Comparison of ENCODE assay signal across 10 cellular contexts in the genomic region with DNA sequence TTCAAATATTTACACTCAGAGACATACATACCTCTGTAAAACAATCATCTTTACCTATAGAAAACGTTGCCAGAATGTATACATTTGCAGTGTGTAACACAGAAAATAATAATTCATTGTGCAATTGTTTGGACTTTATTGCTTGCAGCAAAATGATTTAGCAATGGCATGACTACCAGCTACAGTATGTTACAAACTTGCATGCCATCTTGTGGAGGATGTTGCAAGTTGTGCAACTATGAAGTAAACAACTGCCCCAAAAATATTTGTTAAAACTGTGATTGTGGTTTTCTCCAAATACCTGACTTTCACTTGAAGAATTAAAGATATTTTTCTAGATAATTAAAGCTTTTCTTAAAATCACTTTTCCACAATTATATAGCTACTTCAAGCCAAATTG. TPM values are rescaled to one million over a fixed set of nuclear protein-coding genes. Genes with fewer than 3 reads are reported as not detected.
DNase-seq lines count a peak whose midpoint lies in the region; ATAC-seq and TF ChIP-seq lines count a peak whose summit lies in the region.
"Had no signal": no experiment of that assay in that cellular context is flagged by ENCODE, and none has a peak within 500 bp of the region (broad histone marks: within the 10 kb centered on the region; RNA-seq: fewer than 3 reads in every experiment).

No MANE protein-coding gene starts in this region.

- no peak for ATAC-seq in GM21619 (IDR thresholded peaks at IDR 0.05; ENCODE audit: unreplicated experiment)

- no peak overlapping the region for H3K27ac Mint-ChIP-seq in osteocyte (ENCODE audit: unreplicated experiment)
- no peak overlapping the region for H3K27ac Mint-ChIP-seq in activated naive CD4-positive, alpha-beta T cell treated with anti-CD3 and anti-CD28 coated beads, Interleukin-2, amount 10 ng/mL, durations not matched to agents 7 days and 5 days

- H3K9me3 Mint-ChIP-seq in osteocyte (ENCODE audit: unreplicated experiment) = no peaks in the 10 kb centered on the region
- no peaks in the 10 kb centered on the region for H3K9me3 Mint-ChIP-seq in activated naive CD4-positive, alpha-beta T cell treated with anti-CD3 and anti-CD28 coated beads, Interleukin-2, amount 10 ng/mL, durations not matched to agents 7 days and 5 days

- H3K4me1 Mint-ChIP-seq in osteocyte (ENCODE audit: unreplicated experiment) = no peaks in the 10 kb centered on the region
- no peaks in the 10 kb centered on the region for H3K4me1 Mint-ChIP-seq in activated naive CD4-positive, alpha-beta T cell treated with anti-CD3 and anti-CD28 coated beads, Interleukin-2, amount 10 ng/mL, durations not matched to agents 7 days and 5 days

- peak; percentile 58 for DNase-seq in GM04503 (ENCODE audit: low read depth)
- DNase-seq in NCI-H2227 treated with DMSO at 0.1 percent for 48 hours (lab: John Stamatoyannopoulos, UW) = peak; percentile 13
- peak; percentile 61 for DNase-seq in choroid plexus epithelial cell (ENCODE audit: low read depth)
- no peak for DNase-seq in osteocyte (ENCODE audit: extremely low spot score, unreplicated experiment)
- no peak for DNase-seq in SHP77 treated with DMSO at 0.1 percent for 48 hours (lab: John Stamatoyannopoulos, UW)
- no peak for DNase-seq in activated naive CD4-positive, alpha-beta T cell treated with anti-CD3 and anti-CD28 coated beads, Interleukin-2, amount 10 ng/mL, durations not matched to agents 7 days and 5 days
- no peak for DNase-seq in NCI-H2196 (lab: John Stamatoyannopoulos, UW; ENCODE audit: unreplicated experiment)
- DNase-seq: effector CD4-positive, alpha-beta T cell; stimulated activated naive CD4-positive, alpha-beta T cell treated with Interleukin-2 at 50 U/mL for 16 hours had no signal

- H3K27me3 Mint-ChIP-seq in osteocyte (ENCODE audit: unreplicated experiment) = peaks cover 11% of the 10 kb centered on the region
- no peaks in the 10 kb centered on the region for H3K27me3 Mint-ChIP-seq in activated naive CD4-positive, alpha-beta T cell treated with anti-CD3 and anti-CD28 coated beads, Interleukin-2, amount 10 ng/mL, durations not matched to agents 7 days and 5 days

- H3K4me3 ChIP-seq in choroid plexus epithelial cell (ENCODE audit: low read depth, low read length) = no peak overlapping the region

- TF ChIP-seq CTCF in choroid plexus epithelial cell (conservative IDR thresholded peaks at IDR 0.05; ENCODE audit: low read depth, low read length) (peak; percentile 37), osteocyte (IDR thresholded peaks at IDR 0.05) (peak; percentile 37)

- CTCF ChIA-PET in activated naive CD4-positive, alpha-beta T cell treated with anti-CD3 and anti-CD28 coated beads, Interleukin-2, amount 10 ng/mL, durations not matched to agents 7 days and 5 days (lab: Charles Lee) = no interaction called here

- H3K36me3 Mint-ChIP-seq in osteocyte (ENCODE audit: unreplicated experiment) = no peaks in the 10 kb centered on the region
- no peaks in the 10 kb centered on the region for H3K36me3 Mint-ChIP-seq in activated naive CD4-positive, alpha-beta T cell treated with anti-CD3 and anti-CD28 coated beads, Interleukin-2, amount 10 ng/mL, durations not matched to agents 7 days and 5 days

- H3K4me3 Mint-ChIP-seq in osteocyte (ENCODE audit: unreplicated experiment) = no peak overlapping the region
- H3K4me3 Mint-ChIP-seq in activated naive CD4-positive, alpha-beta T cell treated with anti-CD3 and anti-CD28 coated beads, Interleukin-2, amount 10 ng/mL, durations not matched to agents 7 days and 5 days = no peak overlapping the region

RNA-seq across cellular contexts. Expression of a gene that starts 27.1 kb away (rescaled TPM):
- total RNA-seq in osteocyte = not detected in 2 replicates

Comparison
In these comparisons a context has a peak if more than half of its experiments do, and no peak if none do; other contexts are left out.
1. DNase-seq: peak in GM04503 (single experiment), NCI-H2227 treated with DMSO at 0.1 percent for 48 hours (single experiment) and choroid plexus epithelial cell (single experiment); none in osteocyte (single experiment), SHP77 treated with DMSO at 0.1 percent for 48 hours (single experiment), activated naive CD4-positive, alpha-beta T cell treated with anti-CD3 and anti-CD28 coated beads, Interleukin-2, amount 10 ng/mL, durations not matched to agents 7 days and 5 days (single experiment) and NCI-H2196 (single experiment).